In the genomic region with DNA sequence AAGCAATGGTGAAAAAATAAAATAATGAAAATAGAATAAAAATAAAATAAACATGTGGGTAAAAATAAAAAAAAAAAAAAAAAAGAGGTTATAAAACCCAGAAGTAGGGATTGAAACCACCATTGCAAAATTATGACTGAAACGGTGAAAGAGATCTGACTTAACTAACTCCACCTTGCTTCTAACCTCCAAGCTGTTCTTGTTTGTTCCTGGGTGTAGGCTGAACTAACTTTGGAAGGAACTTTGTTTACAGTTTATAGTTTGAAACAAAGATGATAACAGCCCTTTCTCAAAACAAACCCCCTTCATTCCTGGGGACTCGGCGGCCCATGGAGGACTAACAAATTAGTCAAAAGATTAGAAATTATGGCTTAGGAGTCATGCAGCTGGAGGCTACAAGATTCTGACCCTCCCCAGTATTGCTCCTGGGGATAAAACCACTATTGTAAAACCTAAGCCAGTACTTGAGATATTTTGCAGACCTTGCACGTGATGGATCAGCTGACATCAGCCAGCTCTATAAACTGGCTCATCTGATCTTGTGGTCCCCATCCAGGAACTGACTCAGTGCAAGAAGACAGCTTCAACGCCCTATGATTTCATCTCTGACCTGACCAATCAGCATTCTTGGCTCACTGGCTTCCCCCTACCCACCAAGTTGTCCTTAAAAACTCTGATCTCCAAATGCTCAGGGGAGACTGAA, we compare ENCODE assay signal across 1 cellular context.
TF ChIP-seq lines count a peak whose summit lies in the region.

No MANE protein-coding gene starts in this region.

TF ChIP-seq in HepG2, 621 proteins besides CTCF, POLR2A, EP300 and RAD21:
- TF ChIP-seq REXO4 (CRISPR knock-in tag; IDR thresholded peaks at IDR 0.05; ENCODE audit: borderline replicate concordance) (no peak), ZNF737 (CRISPR knock-in tag; IDR thresholded peaks at IDR 0.05; ENCODE audit: borderline replicate concordance) (no peak), KDM2A (CRISPR knock-in tag; IDR thresholded peaks at IDR 0.05; ENCODE audit: borderline replicate concordance, low read depth) (no peak), SP2 (CRISPR knock-in tag; IDR thresholded peaks at IDR 0.05) (no peak)
- TF ChIP-seq, protein P1, sequence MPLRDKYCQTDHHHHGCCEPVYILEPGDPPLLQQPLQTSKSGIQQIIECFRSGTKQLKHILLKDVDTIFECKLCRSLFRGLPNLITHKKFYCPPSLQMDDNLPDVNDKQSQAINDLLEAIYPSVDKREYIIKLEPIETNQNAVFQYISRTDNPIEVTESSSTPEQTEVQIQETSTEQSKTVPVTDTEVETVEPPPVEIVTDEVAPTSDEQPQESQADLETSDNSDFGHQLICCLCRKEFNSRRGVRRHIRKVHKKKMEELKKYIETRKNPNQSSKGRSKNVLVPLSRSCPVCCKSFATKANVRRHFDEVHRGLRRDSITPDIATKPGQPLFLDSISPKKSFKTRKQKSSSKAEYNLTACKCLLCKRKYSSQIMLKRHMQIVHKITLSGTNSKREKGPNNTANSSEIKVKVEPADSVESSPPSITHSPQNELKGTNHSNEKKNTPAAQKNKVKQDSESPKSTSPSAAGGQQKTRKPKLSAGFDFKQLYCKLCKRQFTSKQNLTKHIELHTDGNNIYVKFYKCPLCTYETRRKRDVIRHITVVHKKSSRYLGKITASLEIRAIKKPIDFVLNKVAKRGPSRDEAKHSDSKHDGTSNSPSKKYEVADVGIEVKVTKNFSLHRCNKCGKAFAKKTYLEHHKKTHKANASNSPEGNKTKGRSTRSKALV (CRISPR knock-in tag; IDR thresholded peaks at IDR 0.05): no peak
